In the genomic region with DNA sequence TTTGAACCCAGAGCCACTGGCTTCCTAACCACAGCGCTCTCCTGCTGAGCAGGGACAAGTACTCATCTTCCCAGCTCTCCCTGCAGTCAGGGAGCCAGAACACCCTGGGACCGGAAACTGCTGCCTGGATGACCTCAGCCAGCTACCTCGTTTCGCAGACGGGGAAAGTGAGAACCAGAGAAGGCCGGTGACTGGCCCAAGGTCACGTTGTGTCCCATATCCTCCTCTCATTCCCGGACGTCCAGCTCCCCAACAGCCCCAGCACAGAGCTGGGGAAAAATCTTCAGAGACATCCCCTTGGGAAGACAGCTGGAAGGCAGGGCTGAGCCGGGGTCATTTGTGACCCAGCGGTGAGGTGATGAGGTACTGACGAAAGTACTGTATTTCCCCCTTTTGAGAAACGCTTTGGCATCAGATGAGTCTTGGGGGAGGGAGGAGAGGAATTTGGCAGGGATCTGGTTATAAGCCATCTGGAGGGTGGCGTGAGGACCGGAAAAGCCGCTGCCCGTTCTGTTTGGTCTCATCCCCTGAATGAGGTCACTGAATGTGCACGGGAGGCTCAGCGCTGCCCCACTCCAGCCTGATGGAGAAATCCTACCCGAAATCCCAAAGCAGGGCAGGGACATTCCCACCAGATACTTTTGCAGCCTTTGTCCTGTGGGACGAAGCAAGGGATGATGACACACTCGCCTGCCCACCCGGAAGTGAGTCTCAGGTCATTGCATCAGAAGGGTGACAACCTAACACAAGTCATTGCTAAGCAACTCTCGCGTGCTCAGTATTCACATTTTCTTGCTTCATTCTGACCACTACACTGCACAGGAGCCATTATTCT, we compare ENCODE assay signal across 9 cellular contexts. TPM values are rescaled to one million over a fixed set of nuclear protein-coding genes. Genes with fewer than 3 reads are reported as not detected.
DNase-seq lines count a peak whose midpoint lies in the region; ATAC-seq and TF ChIP-seq lines count a peak whose summit lies in the region.
"Had no signal": no experiment of that assay in that cellular context is flagged by ENCODE, and none has a peak within 500 bp of the region (broad histone marks: within the 10 kb centered on the region; RNA-seq: fewer than 3 reads in every experiment).

No MANE protein-coding gene starts in this region.

- H3K9me3 Mint-ChIP-seq in activated naive CD4-positive, alpha-beta T cell treated with anti-CD3 and anti-CD28 coated beads, Interleukin-2, amount 10 ng/mL, durations not matched to agents 7 days and 5 days: peaks cover 3% of the 10 kb centered on the region
- H3K9me3 Mint-ChIP-seq in activated T-helper 17 cell treated with anti-CD3 and anti-CD28 coated beads, Interleukin-2, amount 50 U/mL, for 72 hours: no peaks in the 10 kb centered on the region

- H3K4me1 ChIP-seq in heart left ventricle: peaks cover 0 to 59% (median 12%) of the 10 kb centered on the region in 12 donors
- H3K4me1 ChIP-seq in testis: peaks cover 64% of the 10 kb centered on the region

- H3K4me3 ChIP-seq in heart left ventricle (peak overlapping the region in 1 of 12 donors; percentile 19), testis (no peak overlapping the region)

- TF ChIP-seq CTCF in heart left ventricle (IDR thresholded peaks at IDR 0.05) (no peak), testis (IDR thresholded peaks at IDR 0.05) (no peak)

- H3K27ac ChIP-seq in heart left ventricle (peak overlapping the region in 11 of 12 donors; percentile 18 to 89 (median 66)), testis (peak overlapping the region; percentile 51 to 91)

- ATAC-seq in heart left ventricle (peak; percentile 11 to 69 (median 64)), HG02642 (IDR thresholded peaks at IDR 0.05; ENCODE audit: poor library complexity, unreplicated experiment) (no peak)
- no peak for ATAC-seq in activated T-helper 17 cell treated with anti-CD3 and anti-CD28 coated beads, Interleukin-2, amount 50 U/mL, for 72 hours (replicated peaks)

- H3K36me3 ChIP-seq in heart left ventricle (no peaks in the 10 kb centered on the region), testis (ENCODE audit: low read depth, missing control alignments) (no peaks in the 10 kb centered on the region)

- H3K27ac Mint-ChIP-seq in activated naive CD4-positive, alpha-beta T cell treated with anti-CD3 and anti-CD28 coated beads, Interleukin-2, amount 10 ng/mL, durations not matched to agents 7 days and 5 days: no peak overlapping the region
- no peak overlapping the region for H3K27ac Mint-ChIP-seq in activated T-helper 17 cell treated with anti-CD3 and anti-CD28 coated beads, Interleukin-2, amount 50 U/mL, for 72 hours

- intact Hi-C loops in heart left ventricle (cut with DNase I): loop anchor here in 4 of 10 donors (5.0 kb wide), 2 partner anchors 42 to 47 kb away; a partner anchor contains a TSS
- intact Hi-C loops in testis (cut with DNase I; ENCODE audit: low total_unique reads): no loop called here

- H3K4me3 Mint-ChIP-seq in activated naive CD4-positive, alpha-beta T cell treated with anti-CD3 and anti-CD28 coated beads, Interleukin-2, amount 10 ng/mL, durations not matched to agents 7 days and 5 days: no peak overlapping the region
- no peak overlapping the region for H3K4me3 Mint-ChIP-seq in activated T-helper 17 cell treated with anti-CD3 and anti-CD28 coated beads, Interleukin-2, amount 50 U/mL, for 72 hours

- peaks cover 2% of the 10 kb centered on the region for H3K36me3 Mint-ChIP-seq in activated naive CD4-positive, alpha-beta T cell treated with anti-CD3 and anti-CD28 coated beads, Interleukin-2, amount 10 ng/mL, durations not matched to agents 7 days and 5 days
- H3K36me3 Mint-ChIP-seq in activated T-helper 17 cell treated with anti-CD3 and anti-CD28 coated beads, Interleukin-2, amount 50 U/mL, for 72 hours (ENCODE audit: low read depth): no peaks in the 10 kb centered on the region

- CTCF ChIA-PET in activated naive CD4-positive, alpha-beta T cell treated with anti-CD3 and anti-CD28 coated beads, Interleukin-2, amount 10 ng/mL, durations not matched to agents 7 days and 5 days (lab: Charles Lee): interaction anchor here (0.6 kb wide), 1 partner anchor 14 kb away, joined by 4 read pairs; no protein-coding TSS in a partner anchor

- TF ChIP-seq POLR2A in heart left ventricle (IDR thresholded peaks at IDR 0.05) (no peak), testis (IDR thresholded peaks at IDR 0.05) (no peak)

- DNase-seq in NCI-H82 (lab: John Stamatoyannopoulos, UW) (peak; percentile 14), NCI-H82 treated with DMSO at 0.1 percent for 48 hours (lab: John Stamatoyannopoulos, UW; ENCODE audit: unreplicated experiment) (no peak), SW480 (ENCODE audit: low spot score) (peak; percentile 97), heart left ventricle (peak in 4 of 5 donors; percentile 33 to 82 (median 64)), testis (peak; percentile 30)
- DNase-seq in activated naive CD4-positive, alpha-beta T cell treated with anti-CD3 and anti-CD28 coated beads, Interleukin-2, amount 10 ng/mL, durations not matched to agents 7 days and 5 days: no peak
- DNase-seq: AML-193 had no signal

- H3K9me3 ChIP-seq in heart left ventricle (no peaks in the 10 kb centered on the region), testis (no peaks in the 10 kb centered on the region)

- 49 to 60% (median 58%) methylated on average over 24 to 25 of the region's 25 CpGs for WGBS in heart left ventricle, 4 donors
- WGBS in testis, 2 donors: 56 to 64% methylated on average over 22 to 25 of the region's 25 CpGs

- H3K27me3 Mint-ChIP-seq in activated naive CD4-positive, alpha-beta T cell treated with anti-CD3 and anti-CD28 coated beads, Interleukin-2, amount 10 ng/mL, durations not matched to agents 7 days and 5 days: peaks cover 12% of the 10 kb centered on the region
- no peaks in the 10 kb centered on the region for H3K27me3 Mint-ChIP-seq in activated T-helper 17 cell treated with anti-CD3 and anti-CD28 coated beads, Interleukin-2, amount 50 U/mL, for 72 hours

- peaks cover 32% of the 10 kb centered on the region for H3K4me1 Mint-ChIP-seq in activated naive CD4-positive, alpha-beta T cell treated with anti-CD3 and anti-CD28 coated beads, Interleukin-2, amount 10 ng/mL, durations not matched to agents 7 days and 5 days
- peaks cover 4% of the 10 kb centered on the region for H3K4me1 Mint-ChIP-seq in activated T-helper 17 cell treated with anti-CD3 and anti-CD28 coated beads, Interleukin-2, amount 50 U/mL, for 72 hours

- peaks cover 0 to 65% (median 7%) of the 10 kb centered on the region in 9 donors for H3K27me3 ChIP-seq in heart left ventricle
- no peaks in the 10 kb centered on the region for H3K27me3 ChIP-seq in testis

RNA-seq across cellular contexts. Expression of a gene that starts 41.1 kb away (rescaled TPM):
- 10 to 100 TPM in 1 of 9 donors, 1 to 10 TPM in 1, under 1 TPM in 6, not detected in 1; 0.12 to 11.6 (median 0.70) TPM for total RNA-seq in heart left ventricle
- polyA plus RNA-seq in heart left ventricle: under 1 TPM; 0.46 to 0.78 TPM
- 1 to 10 TPM in 1 of 2 donors, under 1 TPM in 1; 0.08 to 1.4 TPM for total RNA-seq in testis
- polyA plus RNA-seq in testis (ENCODE audit: insufficient read depth, low read depth, low replicate concordance): 1.4 TPM
- total RNA-seq in activated T-helper 17 cell treated with anti-CD3 and anti-CD28 coated beads, Interleukin-2, amount 50 U/mL, for 72 hours: 100 to 1,000 TPM; 175 to 300 TPM

Comparison
In these comparisons a context has a peak if more than half of its experiments do, and no peak if none do; other contexts are left out.
1. DNase-seq: peak in NCI-H82 (single experiment), SW480 (single experiment), heart left ventricle (4 of 5) and testis (single experiment); none in NCI-H82 treated with DMSO at 0.1 percent for 48 hours (single experiment) and activated naive CD4-positive, alpha-beta T cell treated with anti-CD3 and anti-CD28 coated beads, Interleukin-2, amount 10 ng/mL, durations not matched to agents 7 days and 5 days (single experiment).
2. ATAC-seq: peak in heart left ventricle (4 of 4); none in activated T-helper 17 cell treated with anti-CD3 and anti-CD28 coated beads, Interleukin-2, amount 50 U/mL, for 72 hours (single experiment) and HG02642 (single experiment).
3. RNA of a gene that starts 41.1 kb away (total RNA-seq): 175 to 300 TPM in activated T-helper 17 cell treated with anti-CD3 and anti-CD28 coated beads, Interleukin-2, amount 50 U/mL, for 72 hours; 0.08 to 1.4 TPM in testis and 0.12 to 11.6 TPM in heart left ventricle; every median in the first group is over 10 times any median in the second.